ENCODE assay signal across 8 cellular contexts in the genomic region with DNA sequence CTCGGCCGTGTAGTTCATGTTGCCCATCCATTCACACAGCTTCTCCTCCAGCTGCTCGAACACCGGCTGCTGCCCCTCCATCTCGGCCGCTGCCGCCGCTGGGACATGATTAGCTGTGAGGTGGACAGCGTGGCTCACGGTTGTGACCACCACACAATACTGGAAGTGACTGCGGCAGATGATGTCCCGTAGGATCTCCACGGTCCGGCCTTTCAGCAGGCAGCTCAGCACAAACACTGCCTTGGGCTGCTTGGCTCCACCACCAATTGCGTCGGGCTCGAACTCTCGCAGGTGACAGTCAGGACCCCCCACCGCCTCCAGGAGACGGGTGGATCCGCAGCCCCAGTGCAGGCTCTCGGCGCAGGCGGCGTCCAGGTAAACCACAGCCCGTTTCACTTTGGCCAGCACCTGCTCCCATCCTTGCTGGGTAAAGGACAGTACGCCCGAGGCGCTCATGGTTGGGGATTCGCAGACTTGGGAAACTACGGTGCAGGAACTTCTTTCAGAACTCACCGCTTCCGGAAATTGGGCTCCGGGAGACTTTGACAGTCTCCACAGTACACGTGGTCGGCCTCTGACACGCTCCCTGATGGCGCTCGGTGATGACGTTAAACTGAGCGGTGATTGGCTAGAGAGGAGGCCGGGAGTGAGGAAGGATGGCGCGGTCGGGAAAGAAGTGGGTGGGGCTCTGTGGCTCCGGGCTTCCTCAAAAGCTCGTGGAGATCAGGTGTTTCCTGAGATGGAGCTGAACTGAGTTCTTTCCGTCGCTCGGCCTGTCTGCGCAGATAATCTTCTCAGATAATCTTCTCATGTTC. TPM values are rescaled to one million over a fixed set of nuclear protein-coding genes. Genes with fewer than 3 reads are reported as not detected.
DNase-seq lines count a peak whose midpoint lies in the region; ATAC-seq lines count a peak whose summit lies in the region.

SCFD2 (minus strand) TSS at position 576 of the 815 bp plus-strand sequence.

- H4K20me1 ChIP-seq in BLaER1 treated with 17β-estradiol and CSF1 and Interleukin-3, amounts not matched to agents 10 nM and 100 nM: peaks cover 0 to 41% (median 9%) of the 10 kb centered on the region in 11 experiments; a peak in 8 of 22 replicates

- peaks cover 0 to 15% (median 4%) of the 10 kb centered on the region in 11 experiments; a peak in 5 of 22 replicates for H3K36me3 ChIP-seq in BLaER1 treated with 17β-estradiol and CSF1 and Interleukin-3, amounts not matched to agents 10 nM and 100 nM

- H3K4me3 ChIP-seq in BLaER1 treated with 17β-estradiol and CSF1 and Interleukin-3, amounts not matched to agents 10 nM and 100 nM: peak within 1 kb of the TSS; percentile 84 to 100 (median 96)

- peaks cover 39% of the 10 kb centered on the region for H3K4me1 Mint-ChIP-seq in dendritic cell treated with granulocyte-macrophage colony-stimulating factor and Interleukin-4, amounts not matched to agents 40 ng/mL and 50 ng/mL, for 4 days (ENCODE audit: low read depth)

- peak within 1 kb of the TSS; percentile 90 for H3K27ac Mint-ChIP-seq in dendritic cell treated with granulocyte-macrophage colony-stimulating factor and Interleukin-4, amounts not matched to agents 40 ng/mL and 50 ng/mL, for 4 days

- DNase-seq in NCI-H748 (lab: John Stamatoyannopoulos, UW; ENCODE audit: unreplicated experiment) (peak; percentile 95), left lobe of liver (ENCODE audit: low spot score) (peak; percentile 98)
- peak; percentile 96 for DNase-seq in activated CD4-positive, alpha-beta T cell treated with anti-CD3 and anti-CD28 coated beads, Interleukin-2, amount 50 U/mL, for 1 hour
- peak; percentile 95 for DNase-seq in stimulated activated CD4-positive, alpha-beta T cell treated with anti-CD3 and anti-CD28 coated beads, Interleukin-2, amount 100 ng/mL, for 4 hours (ENCODE audit: low read depth)

- no peaks in the 10 kb centered on the region for H3K9me3 ChIP-seq in BLaER1 treated with 17β-estradiol and CSF1 and Interleukin-3, amounts not matched to agents 10 nM and 100 nM (replicated peaks in 1 of 11)

- H3K9ac ChIP-seq in BLaER1 treated with 17β-estradiol and CSF1 and Interleukin-3, amounts not matched to agents 10 nM and 100 nM: peak within 1 kb of the TSS; percentile 71 to 87 (median 81)

- no peaks in the 10 kb centered on the region for H3K27me3 ChIP-seq in BLaER1 treated with 17β-estradiol and CSF1 and Interleukin-3, amounts not matched to agents 10 nM and 100 nM

- H3K36me3 Mint-ChIP-seq in dendritic cell treated with granulocyte-macrophage colony-stimulating factor and Interleukin-4, amounts not matched to agents 40 ng/mL and 50 ng/mL, for 4 days (ENCODE audit: low read depth): peaks cover 12% of the 10 kb centered on the region

- peak within 1 kb of the TSS; percentile 70 to 84 (median 73); a peak in 21 of 22 replicates for H3K27ac ChIP-seq in BLaER1 treated with 17β-estradiol and CSF1 and Interleukin-3, amounts not matched to agents 10 nM and 100 nM

- peaks cover 14% of the 10 kb centered on the region for H3K27me3 Mint-ChIP-seq in dendritic cell treated with granulocyte-macrophage colony-stimulating factor and Interleukin-4, amounts not matched to agents 40 ng/mL and 50 ng/mL, for 4 days

- ATAC-seq in GM19351 (IDR thresholded peaks at IDR 0.05; ENCODE audit: unreplicated experiment) (peak; percentile 97), HG03521 (IDR thresholded peaks at IDR 0.05; ENCODE audit: unreplicated experiment) (peak; percentile 95), left lobe of liver (peak; percentile 100)

- H3K4me3 Mint-ChIP-seq in dendritic cell treated with granulocyte-macrophage colony-stimulating factor and Interleukin-4, amounts not matched to agents 40 ng/mL and 50 ng/mL, for 4 days: peak within 1 kb of the TSS; percentile 92

- no peaks in the 10 kb centered on the region for H3K9me3 Mint-ChIP-seq in dendritic cell treated with granulocyte-macrophage colony-stimulating factor and Interleukin-4, amounts not matched to agents 40 ng/mL and 50 ng/mL, for 4 days

- intact Hi-C loops in dendritic cell treated with granulocyte-macrophage colony-stimulating factor and Interleukin-4, amounts not matched to agents 40 ng/mL and 50 ng/mL, for 4 days (cut with micrococcal nuclease): loop anchor here (1.0 to 10.0 kb wide), 2 partner anchors 12 to 1521 kb away; partner anchors contain the start of genes DCUN1D4 and FIP1L1

- peak within 1 kb of the TSS; percentile 75 to 97 (median 91) for H3K4me2 ChIP-seq in BLaER1 treated with 17β-estradiol and CSF1 and Interleukin-3, amounts not matched to agents 10 nM and 100 nM

- peaks cover 33 to 50% (median 43%) of the 10 kb centered on the region in 10 experiments for H3K4me1 ChIP-seq in BLaER1 treated with 17β-estradiol and CSF1 and Interleukin-3, amounts not matched to agents 10 nM and 100 nM

RNA-seq across cellular contexts. Expression of gene SCFD2, which starts in this region (rescaled TPM):
- total RNA-seq in left lobe of liver: 9.4 TPM

Comparison
In these comparisons a context has a peak if more than half of its experiments do, and no peak if none do; other contexts are left out.
1. Peak in every context shown above with its lines: DNase-seq, ATAC-seq, H3K4me3 ChIP-seq and H3K27ac ChIP-seq.